ENCODE assay signal across 16 cellular contexts in genomic region chr10:132677905-132678298, GRCh38.
"Had no signal": no experiment of that assay in that cellular context is flagged by ENCODE, and none has a peak within 500 bp of the region (broad histone marks: within the 10 kb centered on the region; RNA-seq: fewer than 3 reads in every experiment).

No MANE protein-coding gene starts in this region.

- H3K4me3 ChIP-seq: testis had no signal

- H3K4me3 Mint-ChIP-seq: activated T-helper 1 cell treated with anti-CD3 and anti-CD28 coated beads, Interleukin-12 subunit alpha, Interleukin-12 subunit beta, Interleukin-2, Interleukin-4 antibody, amounts not matched to agents 30 ng/mL and 10 ng/mL and 1 ng/mL, durations not matched to agents 14 hours and 24 hours and 36 hours; immature natural killer cell; nephron; stimulated activated naive CD8-positive, alpha-beta T cell treated with anti-CD3 and anti-CD28 coated beads, Interleukin-15, Interleukin-2, amounts not matched to agents 100 ng/mL and 50 ng/mL, for 24 hours had no signal

- H3K4me1 ChIP-seq: testis had no signal

- H3K27me3 Mint-ChIP-seq: stimulated activated naive CD8-positive, alpha-beta T cell treated with anti-CD3 and anti-CD28 coated beads, Interleukin-15, Interleukin-2, amounts not matched to agents 100 ng/mL and 50 ng/mL, for 24 hours had no signal

- H3K36me3 ChIP-seq: brain microvascular endothelial cell had no signal

- ATAC-seq: activated CD4-positive, CD25-positive, alpha-beta regulatory T cell treated with anti-CD3 and anti-CD28 coated beads, Interleukin-2, amount 50 U/mL, for 24 hours; activated naive CD4-positive, alpha-beta T cell treated with anti-CD3 and anti-CD28 coated beads, Interleukin-2, amount 50 U/mL, for 72 hours; esophagus mucosa; left colon had no signal

- DNase-seq: activated CD4-positive, alpha-beta T cell treated with anti-CD3 and anti-CD28 coated beads, Interleukin-2, amount 50 U/mL, for 48 hours; brain microvascular endothelial cell; cerebellar nuclear complex; immature natural killer cell; mesenchymal stem cell; stimulated activated CD4-positive, alpha-beta T cell treated with anti-CD3 and anti-CD28 coated beads, Interleukin-15, amount 100 ng/mL, for 24 hours; stimulated activated CD4-positive, alpha-beta T cell treated with anti-CD3 and anti-CD28 coated beads, Interleukin-4, amount 100 ng/mL, for 24 hours; T-helper 2 cell had no signal

- H3K36me3 Mint-ChIP-seq: activated naive CD4-positive, alpha-beta T cell treated with anti-CD3 and anti-CD28 coated beads, Interleukin-2, amount 50 U/mL, for 72 hours; immature natural killer cell had no signal

- H3K27ac ChIP-seq: brain microvascular endothelial cell, testis had no signal

- H3K27me3 ChIP-seq: brain microvascular endothelial cell, testis had no signal

- H3K9me3 ChIP-seq: testis had no signal

- H3K9me3 Mint-ChIP-seq: activated naive CD4-positive, alpha-beta T cell treated with anti-CD3 and anti-CD28 coated beads, Interleukin-2, amount 50 U/mL, for 72 hours; activated T-helper 1 cell treated with anti-CD3 and anti-CD28 coated beads, Interleukin-12 subunit alpha, Interleukin-12 subunit beta, Interleukin-2, Interleukin-4 antibody, amounts not matched to agents 30 ng/mL and 10 ng/mL and 1 ng/mL, durations not matched to agents 14 hours and 24 hours and 36 hours; immature natural killer cell; nephron; stimulated activated naive CD8-positive, alpha-beta T cell treated with anti-CD3 and anti-CD28 coated beads, Interleukin-15, Interleukin-2, amounts not matched to agents 100 ng/mL and 50 ng/mL, for 24 hours had no signal

- H3K27ac Mint-ChIP-seq: activated T-helper 1 cell treated with anti-CD3 and anti-CD28 coated beads, Interleukin-12 subunit alpha, Interleukin-12 subunit beta, Interleukin-2, Interleukin-4 antibody, amounts not matched to agents 30 ng/mL and 10 ng/mL and 1 ng/mL, durations not matched to agents 14 hours and 24 hours and 36 hours; immature natural killer cell; nephron; stimulated activated naive CD8-positive, alpha-beta T cell treated with anti-CD3 and anti-CD28 coated beads, Interleukin-15, Interleukin-2, amounts not matched to agents 100 ng/mL and 50 ng/mL, for 24 hours had no signal
